Comparison of ENCODE assay signal across 18 cellular contexts in the genomic region with DNA sequence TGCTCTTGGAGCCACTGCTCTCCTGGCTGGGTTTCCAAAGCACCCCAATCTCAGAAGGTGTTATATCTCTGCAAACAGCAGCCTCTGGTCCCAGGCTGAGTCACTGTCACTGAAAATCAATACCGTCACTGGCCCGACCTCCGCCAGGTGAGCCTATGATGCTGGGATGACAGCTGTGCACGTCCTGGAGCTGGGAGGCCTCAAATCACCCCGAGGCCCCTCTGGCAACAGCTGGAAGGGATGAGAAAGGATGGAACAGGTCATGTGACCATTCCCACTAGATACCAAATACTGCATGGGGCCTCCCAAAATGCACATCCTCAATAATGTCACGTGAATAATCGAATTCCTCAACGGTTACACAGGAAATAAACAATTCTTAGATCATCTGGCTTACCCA.
DNase-seq lines count a peak whose midpoint lies in the region; ATAC-seq, FAIRE-seq and TF ChIP-seq lines count a peak whose summit lies in the region.
"Had no signal": no experiment of that assay in that cellular context is flagged by ENCODE, and none has a peak within 500 bp of the region (broad histone marks: within the 10 kb centered on the region; RNA-seq: fewer than 3 reads in every experiment).

No MANE protein-coding gene starts in this region.

- WGBS in K562 (ENCODE audit: insufficient coverage, low coverage, missing lambda C conversion rate): 72% methylated on average over 8 of the region's 8 CpGs
- 68% methylated on average over 7 of the region's 8 CpGs for WGBS in mesenchymal stem cell
- 69 to 76% methylated on average over 3 to 8 of the region's 8 CpGs for WGBS in transverse colon (ENCODE audit: low coverage in 1 of 2), 2 donors

- H3K9me3 ChIP-seq in K562 (replicated peaks; ENCODE audit: control insufficient read depth, insufficient read depth, low read depth, low read length): no peaks in the 10 kb centered on the region
- no peaks in the 10 kb centered on the region for H3K9me3 ChIP-seq in mesenchymal stem cell (ENCODE audit: control insufficient read depth, low read length)
- H3K9me3 ChIP-seq in transverse colon: no peaks in the 10 kb centered on the region
- no peaks in the 10 kb centered on the region for H3K9me3 ChIP-seq in CD8-positive, alpha-beta T cell (ENCODE audit: low read length)
- H3K9me3 ChIP-seq: tibial nerve had no signal

- intact Hi-C loops in K562 (cut with micrococcal nuclease): no loop called here
- intact Hi-C loops in transverse colon (cut with DNase I; ENCODE audit: low total_unique reads): no loop called here
- intact Hi-C loops in dorsolateral prefrontal cortex (cut with DNase I): no loop called here
- intact Hi-C loops in CD8-positive, alpha-beta T cell (cut with DNase I, micrococcal nuclease): no loop called here

- no peak for TF ChIP-seq RAD21 in K562 (CRISPR knock-in tag; conservative IDR thresholded peaks at IDR 0.05 in 1 of 2, IDR thresholded peaks at IDR 0.05 in 1 of 2)

- H3K36me3 Mint-ChIP-seq in CD8-positive, alpha-beta T cell: no peaks in the 10 kb centered on the region
- H3K36me3 Mint-ChIP-seq: natural killer cell had no signal

- FAIRE-seq in K562 (lab: Jason Lieb, UNC): no peak

- H3K4ac ChIP-seq in mesenchymal stem cell (ENCODE audit: low read depth in 1 of 2, low read length in 2 of 2): no peak overlapping the region

- H2AFZ ChIP-seq in K562 (ENCODE audit: low read depth, low read length) (no peak overlapping the region), mesenchymal stem cell (ENCODE audit: low read depth, low read length) (no peak overlapping the region)

- H3K4me2 ChIP-seq in K562 (ENCODE audit: insufficient read depth, low read length) (no peak overlapping the region), mesenchymal stem cell (ENCODE audit: low read length, poor library complexity, severe bottlenecking) (no peak overlapping the region)

- DNase-seq in NCI-H510A treated with DMSO at 0.1 percent for 48 hours (lab: John Stamatoyannopoulos, UW) (peak; percentile 41), NCI-H510A (lab: John Stamatoyannopoulos, UW) (no peak), K562 (ENCODE audit: extremely low read depth in 1 of 4, low spot score in 3 of 4) (no peak), mesenchymal stem cell (no peak), transverse colon (no peak), dorsolateral prefrontal cortex (no peak)
- no peak for DNase-seq in stimulated activated CD4-positive, alpha-beta T cell treated with anti-CD3 and anti-CD28 coated beads, Interleukin-15, amount 100 ng/mL, for 24 hours
- no peak for DNase-seq in CD8-positive, alpha-beta T cell
- DNase-seq: 8988T; activated CD4-positive, alpha-beta T cell treated with anti-CD3 and anti-CD28 coated beads for 1 hour; activated CD8-positive, alpha-beta memory T cell treated with anti-CD3 and anti-CD28 coated beads, Interleukin-2, amount 50 U/mL, for 4 hours; activated gamma-delta T cell treated with Interleukin-2 at 50 U/mL for 16 hours; natural killer cell; T-helper 2 cell had no signal

- TF ChIP-seq CTCF in K562 (IDR thresholded peaks at IDR 0.05 in 2 of 3, conservative IDR thresholded peaks at IDR 0.05 in 1 of 3; ENCODE audit: insufficient read depth in 2 of 3, low read depth in 1 of 3, low read length in 3 of 3) (no peak), transverse colon (IDR thresholded peaks at IDR 0.05) (no peak), dorsolateral prefrontal cortex (IDR thresholded peaks at IDR 0.05 in 54 of 56, conservative IDR thresholded peaks at IDR 0.05 in 2 of 56; ENCODE audit: low read depth in 1 of 56, partially characterized antibody in 56 of 56) (no peak)
- TF ChIP-seq CTCF in CD8-positive, alpha-beta T cell (IDR thresholded peaks at IDR 0.05): no peak

- no peak overlapping the region for H4K91ac ChIP-seq in mesenchymal stem cell (ENCODE audit: low read length)

- H3K4me1 ChIP-seq in K562 (replicated peaks in 1 of 2; ENCODE audit: control insufficient read depth in 2 of 2, insufficient read depth in 2 of 2, low read length in 2 of 2) (peaks cover 10 to 15% of the 10 kb centered on the region in 2 experiments; a peak in 3 of 5 replicates), mesenchymal stem cell (ENCODE audit: control insufficient read depth, insufficient read depth, low read depth, low read length) (peaks cover 14% of the 10 kb centered on the region), transverse colon (peaks cover 0 to 14% (median 10%) of the 10 kb centered on the region in 4 donors)
- H3K4me1 ChIP-seq in CD8-positive, alpha-beta T cell (ENCODE audit: insufficient read depth, low read length): no peaks in the 10 kb centered on the region

- no peak overlapping the region for H2BK120ac ChIP-seq in mesenchymal stem cell (ENCODE audit: low read depth, low read length)

- H3K4me3 Mint-ChIP-seq in CD8-positive, alpha-beta T cell: no peak overlapping the region
- H3K4me3 Mint-ChIP-seq: natural killer cell had no signal

- H2BK5ac ChIP-seq in mesenchymal stem cell (ENCODE audit: low read depth, low read length, poor library complexity, severe bottlenecking): no peak overlapping the region

- H3K14ac ChIP-seq in mesenchymal stem cell (ENCODE audit: low read length in 2 of 2): no peak overlapping the region

- in situ Hi-C loops in K562 (cut with MboI): no loop called here
- in situ Hi-C loops in transverse colon (cut with MboI; ENCODE audit: low pct_ligation_motif_present in 1 of 4, low pct_unique_long_range_greater_than_20kb in 1 of 4, low sequenced_read_pairs in 3 of 4): no loop called here

- H3K4me3 ChIP-seq in K562 (no peak overlapping the region), mesenchymal stem cell (ENCODE audit: insufficient read depth in 1 of 2, low read depth in 1 of 2, low read length in 2 of 2) (no peak overlapping the region), transverse colon (no peak overlapping the region), dorsolateral prefrontal cortex (no peak overlapping the region)
- no peak overlapping the region for H3K4me3 ChIP-seq in CD8-positive, alpha-beta T cell (ENCODE audit: low read depth, low read length)
- H3K4me3 ChIP-seq: BLaER1 treated with 17β-estradiol and CSF1 and Interleukin-3, amounts not matched to agents 10 nM and 100 nM; lung; tibial nerve had no signal

- TF ChIP-seq EP300 in K562 (IDR thresholded peaks at IDR 0.05; ENCODE audit: low read length) (no peak), transverse colon (IDR thresholded peaks at IDR 0.05; ENCODE audit: low read depth) (no peak)

- no peaks in the 10 kb centered on the region; the same call in 2 of the 3 replicates for H3K36me3 ChIP-seq in K562 (ENCODE audit: control insufficient read depth, insufficient read depth, low read length)
- peaks cover 0 to 9% of the 10 kb centered on the region in 2 experiments for H3K36me3 ChIP-seq in mesenchymal stem cell (ENCODE audit: control insufficient read depth in 1 of 2, insufficient read depth in 2 of 2, low read depth in 1 of 2, low read length in 2 of 2)
- H3K36me3 ChIP-seq in transverse colon: no peaks in the 10 kb centered on the region
- H3K36me3 ChIP-seq in CD8-positive, alpha-beta T cell (ENCODE audit: insufficient read depth, low read length): no peaks in the 10 kb centered on the region

- no peak overlapping the region for H3K27ac Mint-ChIP-seq in CD8-positive, alpha-beta T cell
- H3K27ac Mint-ChIP-seq: natural killer cell had no signal

- no peak overlapping the region for H2BK15ac ChIP-seq in mesenchymal stem cell (ENCODE audit: low read depth, poor library complexity, severe bottlenecking)

- CTCF ChIA-PET in K562 (lab: Yijun Ruan, JAX; ENCODE audit: low intra/inter-chr PET ratio): no interaction called here
- CTCF ChIA-PET in CD8-positive, alpha-beta T cell (lab: Charles Lee): no interaction called here

- BruUV-seq in K562 (replicated peaks; lab: Mats Ljungman, UMichigan): no TSS peak

- H3K27ac ChIP-seq in K562 (ENCODE audit: extremely low read depth, low read depth, low read length) (no peak overlapping the region), mesenchymal stem cell (ENCODE audit: low read length, poor library complexity, severe bottlenecking) (no peak overlapping the region), transverse colon (peak overlapping the region in 3 of 4 donors; percentile 39 to 68 (median 47)), dorsolateral prefrontal cortex (peak overlapping the region in 9 of 59 donors; percentile 8 to 46 (median 25))
- H3K27ac ChIP-seq in CD8-positive, alpha-beta T cell (ENCODE audit: low read depth, low read length): no peak overlapping the region
- H3K27ac ChIP-seq: tibial nerve had no signal

- no peaks in the 10 kb centered on the region for H3K79me2 ChIP-seq in K562 (ENCODE audit: control insufficient read depth, insufficient read depth, low read length)

- H3K27me3 Mint-ChIP-seq in CD8-positive, alpha-beta T cell (ENCODE audit: low read depth): no peaks in the 10 kb centered on the region
- H3K27me3 Mint-ChIP-seq: progenitor cell of endocrine pancreas had no signal

- no peak overlapping the region for H4K8ac ChIP-seq in mesenchymal stem cell (ENCODE audit: low read length)

- H3K79me1 ChIP-seq in mesenchymal stem cell (replicated peaks; ENCODE audit: low read length, poor library complexity, severe bottlenecking): no peaks in the 10 kb centered on the region

- H3K23ac ChIP-seq in mesenchymal stem cell (ENCODE audit: low read length in 2 of 2): no peak overlapping the region

- POLR2A ChIA-PET in K562 (lab: Yijun Ruan, JAX): interaction anchor here (0.6 kb wide), 1 partner anchor 12 kb away, joined by 3 read pairs; no protein-coding TSS in a partner anchor
- POLR2A ChIA-PET in CD8-positive, alpha-beta T cell (lab: Charles Lee): no interaction called here

- peak overlapping the region in 1 of 2 experiments; percentile 51 for H2BK12ac ChIP-seq in mesenchymal stem cell (ENCODE audit: low read length in 2 of 2)

- peak overlapping the region in 1 of 2 experiments; percentile 18 for H3K18ac ChIP-seq in mesenchymal stem cell (ENCODE audit: low read depth in 1 of 2, low read length in 2 of 2)

- H3K9me1 ChIP-seq in K562 (ENCODE audit: control insufficient read depth, insufficient read depth, low read length): peaks cover 5% of the 10 kb centered on the region

- TF ChIP-seq POLR2A in K562 (conservative IDR thresholded peaks at IDR 0.05): no peak
- TF ChIP-seq POLR2A in transverse colon (IDR thresholded peaks at IDR 0.05): no peak

- no peaks in the 10 kb centered on the region for H3K4me1 Mint-ChIP-seq in CD8-positive, alpha-beta T cell (ENCODE audit: low read depth)
- H3K4me1 Mint-ChIP-seq: natural killer cell had no signal

- H4K20me1 ChIP-seq in K562 (replicated peaks; ENCODE audit: control insufficient read depth, insufficient read depth, low read length): no peaks in the 10 kb centered on the region
- H4K20me1 ChIP-seq: BLaER1 treated with 17β-estradiol and CSF1 and Interleukin-3, amounts not matched to agents 10 nM and 100 nM had no signal

- H3K27me3 ChIP-seq in K562 (ENCODE audit: control insufficient read depth in 2 of 2, insufficient read depth in 2 of 2, low read length in 2 of 2): no peaks in the 10 kb centered on the region
- no peaks in the 10 kb centered on the region for H3K27me3 ChIP-seq in mesenchymal stem cell (ENCODE audit: control insufficient read depth in 1 of 2, insufficient read depth in 1 of 2, low read length in 2 of 2)
- no peaks in the 10 kb centered on the region for H3K27me3 ChIP-seq in transverse colon
- no peaks in the 10 kb centered on the region for H3K27me3 ChIP-seq in dorsolateral prefrontal cortex
- no peaks in the 10 kb centered on the region for H3K27me3 ChIP-seq in CD8-positive, alpha-beta T cell (ENCODE audit: insufficient read depth, low read length)
- H3K27me3 ChIP-seq: BLaER1 treated with 17β-estradiol and CSF1 and Interleukin-3, amounts not matched to agents 10 nM and 100 nM; tibial nerve had no signal

- H3K9me3 Mint-ChIP-seq in CD8-positive, alpha-beta T cell: no peaks in the 10 kb centered on the region
- H3K9me3 Mint-ChIP-seq: natural killer cell had no signal

- no peak overlapping the region for H3K9ac ChIP-seq in K562 (ENCODE audit: insufficient read depth in 1 of 2, low read depth in 2 of 2, low read length in 2 of 2)
- H3K9ac ChIP-seq in mesenchymal stem cell (ENCODE audit: low read length): no peak overlapping the region

- ATAC-seq in K562: no peak
- no peak for ATAC-seq in CD8-positive, alpha-beta T cell
- ATAC-seq: natural killer cell had no signal

- H2AK5ac ChIP-seq in mesenchymal stem cell (ENCODE audit: low read length, severe bottlenecking): peak overlapping the region; percentile 72

Comparison
In these comparisons a context has a peak if more than half of its experiments do, and no peak if none do; other contexts are left out.
1. H3K27ac ChIP-seq: peak in transverse colon (3 of 4); none in K562 (single experiment), mesenchymal stem cell (single experiment) and CD8-positive, alpha-beta T cell (single experiment).